In genomic region chr2:218664653-218665052, GRCh38 we compare ENCODE assay signal across 31 cellular contexts.
"Had no signal": no experiment of that assay in that cellular context is flagged by ENCODE, and none has a peak within 500 bp of the region (broad histone marks: within the 10 kb centered on the region; RNA-seq: fewer than 3 reads in every experiment).

No MANE protein-coding gene starts in this region.

- H3K27me3 Mint-ChIP-seq: activated CD4-positive, alpha-beta memory T cell treated with anti-CD3 and anti-CD28 coated beads, Interleukin-2, amount 10 ng/mL, durations not matched to agents 7 days and 5 days; activated CD4-positive, alpha-beta T cell treated with anti-CD3 and anti-CD28 coated beads, Interleukin-2, amount 10 ng/mL, durations not matched to agents 7 days and 5 days; activated naive CD4-positive, alpha-beta T cell treated with anti-CD3 and anti-CD28 coated beads, Interleukin-2, amount 50 U/mL, for 24 hours; activated naive CD8-positive, alpha-beta T cell treated with anti-CD3 and anti-CD28 coated beads, Interleukin-2, amount 10 ng/mL, durations not matched to agents 7 days and 5 days; activated T-cell treated with anti-CD3 and anti-CD28 coated beads, Interleukin-2, amount 50 U/mL, for 24 hours; effector memory CD8-positive, alpha-beta T cell; T-cell had no signal

- FAIRE-seq: colon, endothelial cell of umbilical vein, frontal cortex had no signal

- H3K27ac ChIP-seq: body of pancreas, epithelial cell of prostate, esophagus squamous epithelium had no signal

- H3K9me3 ChIP-seq: body of pancreas, esophagus squamous epithelium had no signal

- H3K27me3 ChIP-seq: body of pancreas, esophagus squamous epithelium had no signal

- H3K9me3 Mint-ChIP-seq: activated CD4-positive, alpha-beta memory T cell treated with anti-CD3 and anti-CD28 coated beads, Interleukin-2, amount 10 ng/mL, durations not matched to agents 7 days and 5 days; activated CD4-positive, alpha-beta T cell treated with anti-CD3 and anti-CD28 coated beads, Interleukin-2, amount 10 ng/mL, durations not matched to agents 7 days and 5 days; activated naive CD4-positive, alpha-beta T cell treated with anti-CD3 and anti-CD28 coated beads for 36 hours; activated naive CD4-positive, alpha-beta T cell treated with anti-CD3 and anti-CD28 coated beads, Interleukin-2, amount 50 U/mL, for 24 hours; activated naive CD8-positive, alpha-beta T cell treated with anti-CD3 and anti-CD28 coated beads, Interleukin-2, amount 10 ng/mL, durations not matched to agents 7 days and 5 days; activated T-cell treated with anti-CD3 and anti-CD28 coated beads, Interleukin-2, amount 50 U/mL, for 24 hours; activated T-cell treated with anti-CD3 and anti-CD28 coated beads, Interleukin-2, amount 50 U/mL, for 72 hours; effector memory CD8-positive, alpha-beta T cell; T-cell; T-helper 1 cell treated with Interleukin-12 subunit alpha and Interleukin-12 subunit beta and Interleukin-4 antibody, amounts not matched to agents 30 μg/mL and 1 μg/mL, for 36 hours; T-helper 2 cell treated with Interferon-gamma antibody and Interleukin-4, amounts not matched to agents 5 μg/mL and 100 μg/mL, for 36 hours had no signal

- ATAC-seq: activated T-cell treated with anti-CD3 and anti-CD28 coated beads, Interleukin-2, amount 50 U/mL, for 72 hours; body of pancreas; effector memory CD8-positive, alpha-beta T cell; T-cell had no signal

- H3K4me3 Mint-ChIP-seq: activated CD4-positive, alpha-beta memory T cell treated with anti-CD3 and anti-CD28 coated beads, Interleukin-2, amount 10 ng/mL, durations not matched to agents 7 days and 5 days; activated CD4-positive, alpha-beta T cell treated with anti-CD3 and anti-CD28 coated beads, Interleukin-2, amount 10 ng/mL, durations not matched to agents 7 days and 5 days; activated naive CD4-positive, alpha-beta T cell treated with anti-CD3 and anti-CD28 coated beads for 36 hours; activated naive CD4-positive, alpha-beta T cell treated with anti-CD3 and anti-CD28 coated beads, Interleukin-2, amount 50 U/mL, for 24 hours; activated naive CD8-positive, alpha-beta T cell treated with anti-CD3 and anti-CD28 coated beads, Interleukin-2, amount 10 ng/mL, durations not matched to agents 7 days and 5 days; activated T-cell treated with anti-CD3 and anti-CD28 coated beads, Interleukin-2, amount 50 U/mL, for 24 hours; activated T-cell treated with anti-CD3 and anti-CD28 coated beads, Interleukin-2, amount 50 U/mL, for 72 hours; effector memory CD8-positive, alpha-beta T cell; T-cell; T-helper 1 cell treated with Interleukin-12 subunit alpha and Interleukin-12 subunit beta and Interleukin-4 antibody, amounts not matched to agents 30 μg/mL and 1 μg/mL, for 36 hours; T-helper 2 cell treated with Interferon-gamma antibody and Interleukin-4, amounts not matched to agents 5 μg/mL and 100 μg/mL, for 36 hours had no signal

- H3K27ac Mint-ChIP-seq: activated CD4-positive, alpha-beta memory T cell treated with anti-CD3 and anti-CD28 coated beads, Interleukin-2, amount 10 ng/mL, durations not matched to agents 7 days and 5 days; activated CD4-positive, alpha-beta T cell treated with anti-CD3 and anti-CD28 coated beads, Interleukin-2, amount 10 ng/mL, durations not matched to agents 7 days and 5 days; activated naive CD4-positive, alpha-beta T cell treated with anti-CD3 and anti-CD28 coated beads for 36 hours; activated naive CD4-positive, alpha-beta T cell treated with anti-CD3 and anti-CD28 coated beads, Interleukin-2, amount 50 U/mL, for 24 hours; activated naive CD8-positive, alpha-beta T cell treated with anti-CD3 and anti-CD28 coated beads, Interleukin-2, amount 10 ng/mL, durations not matched to agents 7 days and 5 days; T-cell; T-helper 1 cell treated with Interleukin-12 subunit alpha and Interleukin-12 subunit beta and Interleukin-4 antibody, amounts not matched to agents 30 μg/mL and 1 μg/mL, for 36 hours; T-helper 2 cell treated with Interferon-gamma antibody and Interleukin-4, amounts not matched to agents 5 μg/mL and 100 μg/mL, for 36 hours had no signal

- DNase-seq: activated CD4-positive, alpha-beta memory T cell treated with anti-CD3 and anti-CD28 coated beads, Interleukin-2, amount 10 ng/mL, durations not matched to agents 7 days and 5 days; activated CD4-positive, alpha-beta T cell treated with anti-CD3 and anti-CD28 coated beads for 1 hour; activated CD4-positive, alpha-beta T cell treated with anti-CD3 and anti-CD28 coated beads for 4 hours; activated CD4-positive, alpha-beta T cell treated with anti-CD3 and anti-CD28 coated beads, Interleukin-2, amount 10 ng/mL, durations not matched to agents 7 days and 5 days; activated CD4-positive, alpha-beta T cell treated with anti-CD3 and anti-CD28 coated beads, Interleukin-2, amount 50 U/mL, for 4 hours; activated CD8-positive, alpha-beta memory T cell treated with anti-CD3 and anti-CD28 coated beads, Interleukin-2, amount 50 U/mL, for 48 hours; activated effector memory CD4-positive, alpha-beta T cell treated with anti-CD3 and anti-CD28 coated beads, Interleukin-2, amount 50 U/mL, for 16 hours; activated naive CD4-positive, alpha-beta T cell treated with anti-CD3 and anti-CD28 coated beads for 36 hours; activated naive CD8-positive, alpha-beta T cell treated with anti-CD3 and anti-CD28 coated beads, Interleukin-2, amount 10 ng/mL, durations not matched to agents 7 days and 5 days; activated T-cell treated with anti-CD3 and anti-CD28 coated beads for 4 hours; activated T-cell treated with anti-CD3 and anti-CD28 coated beads, Interleukin-2, amount 50 U/mL, for 24 hours; activated T-cell treated with anti-CD3 and anti-CD28 coated beads, Interleukin-2, amount 50 U/mL, for 72 hours; amniotic stem cell; anterior cingulate cortex; body of pancreas; caudate nucleus; cortex of kidney; dermis blood vessel endothelial cell; effector CD4-positive, alpha-beta T cell; effector memory CD8-positive, alpha-beta T cell; esophagus squamous epithelium; head of caudate nucleus; SW 1271; T-cell had no signal

- H3K4me3 ChIP-seq: body of pancreas, esophagus squamous epithelium had no signal
